In genomic region chr17:58515286-58515685, GRCh38 we compare ENCODE assay signal across 9 cellular contexts. TPM values are rescaled to one million over a fixed set of nuclear protein-coding genes. Genes with fewer than 3 reads are reported as not detected.
DNase-seq lines count a peak whose midpoint lies in the region; ATAC-seq, FAIRE-seq and TF ChIP-seq lines count a peak whose summit lies in the region.
"Had no signal": no experiment of that assay in that cellular context is flagged by ENCODE, and none has a peak within 500 bp of the region (broad histone marks: within the 10 kb centered on the region; RNA-seq: fewer than 3 reads in every experiment).

No MANE protein-coding gene starts in this region.

- H3K9ac ChIP-seq in DND-41 (ENCODE audit: low read depth, low read length), result peak overlapping the region; percentile 87; the same call in 1 of the 2 replicates
- H3K9ac ChIP-seq in SU-DHL-6 (ENCODE audit: low read length), result peak overlapping the region; percentile 81

- TF ChIP-seq CTCF in DND-41 (IDR thresholded peaks at IDR 0.05; ENCODE audit: borderline replicate concordance, extremely low read depth, low read length, poor library complexity, severe bottlenecking), result no peak
- no peak for TF ChIP-seq CTCF in SU-DHL-6 (IDR thresholded peaks at IDR 0.05; ENCODE audit: insufficient read depth, low read length, poor library complexity, severe bottlenecking)
- TF ChIP-seq CTCF in esophagus squamous epithelium (IDR thresholded peaks at IDR 0.05), result no peak
- no peak for TF ChIP-seq CTCF in prostate gland (IDR thresholded peaks at IDR 0.05)

- H3K4me2 ChIP-seq in DND-41 (ENCODE audit: insufficient read depth, low read length) (peak overlapping the region; percentile 95), SU-DHL-6 (ENCODE audit: low read depth, low read length, poor library complexity, severe bottlenecking) (peak overlapping the region; percentile 73)

- H3K4me3 ChIP-seq in DND-41 (ENCODE audit: low read depth in 1 of 2, low read length in 2 of 2), result no peak overlapping the region; a peak in 1 of 4 replicates
- no peak overlapping the region for H3K4me3 ChIP-seq in SU-DHL-6 (ENCODE audit: insufficient read depth, low read length, poor library complexity, severe bottlenecking)
- H3K4me3 ChIP-seq in esophagus squamous epithelium, result peak overlapping the region in 1 of 4 donors; percentile 91
- H3K4me3 ChIP-seq in prostate gland, result no peak overlapping the region

- peaks cover 49% of the 10 kb centered on the region for H3K79me2 ChIP-seq in DND-41 (ENCODE audit: insufficient read depth, low read length)
- peaks cover 12% of the 10 kb centered on the region; the same call in 1 of the 2 replicates for H3K79me2 ChIP-seq in SU-DHL-6 (ENCODE audit: insufficient read depth, low read length)

- H3K9me2 ChIP-seq in SU-DHL-6 (replicated peaks; ENCODE audit: insufficient read depth, low read length), result no peaks in the 10 kb centered on the region

- H3K27me3 ChIP-seq in DND-41 (ENCODE audit: insufficient read depth, low read length, poor library complexity) (no peaks in the 10 kb centered on the region), SU-DHL-6 (ENCODE audit: low read length) (no peaks in the 10 kb centered on the region), esophagus squamous epithelium (no peaks in the 10 kb centered on the region), prostate gland (replicated peaks; ENCODE audit: insufficient read depth) (no peaks in the 10 kb centered on the region)

- ATAC-seq in DND-41 (ENCODE audit: insufficient read depth, low read depth), result no peak
- ATAC-seq in GM19467 (IDR thresholded peaks at IDR 0.05; ENCODE audit: unreplicated experiment), result no peak

- no peak overlapping the region for H2AFZ ChIP-seq in DND-41 (ENCODE audit: low read depth, low read length)
- no peak overlapping the region for H2AFZ ChIP-seq in SU-DHL-6 (ENCODE audit: low read depth, low read length, severe bottlenecking)

- peaks cover 28% of the 10 kb centered on the region for H4K20me1 ChIP-seq in DND-41 (ENCODE audit: insufficient read depth, low read length)
- H4K20me1 ChIP-seq in SU-DHL-6 (ENCODE audit: low read depth, low read length), result no peaks in the 10 kb centered on the region

- no peak overlapping the region; the same call in 1 of the 2 replicates for H3K27ac ChIP-seq in DND-41 (ENCODE audit: low read length)
- peak overlapping the region; percentile 19; the same call in 1 of the 2 replicates for H3K27ac ChIP-seq in SU-DHL-6 (ENCODE audit: low read depth, low read length)
- H3K27ac ChIP-seq in esophagus squamous epithelium, result peak overlapping the region in 3 of 4 donors; percentile 83 to 90 (median 88)
- peak overlapping the region; percentile 72 to 86 for H3K27ac ChIP-seq in prostate gland

- intact Hi-C loops in esophagus squamous epithelium (cut with DNase I), result loop anchor here (10.0 kb wide), 1 partner anchor 160 kb away; the partner anchor contains the start of gene SUPT4H1
- intact Hi-C loops in prostate gland (cut with DNase I), result loop anchor here (2.0 to 10.0 kb wide), 8 partner anchors 120 to 1190 kb away; partner anchors contain the start of genes DYNLL2, PRR11, PTRH2 and RAD51C

- no peak for FAIRE-seq in frontal cortex (lab: Jason Lieb, UNC)

- H3K36me3 ChIP-seq in DND-41 (ENCODE audit: insufficient read depth, low read length) (peaks cover 31% of the 10 kb centered on the region), SU-DHL-6 (ENCODE audit: low read length) (no peaks in the 10 kb centered on the region; the same call in 1 of the 2 replicates), esophagus squamous epithelium (peaks cover 2 to 34% (median 4%) of the 10 kb centered on the region in 3 donors), prostate gland (no peaks in the 10 kb centered on the region)

- H3K9me3 ChIP-seq in DND-41 (ENCODE audit: insufficient read depth, low read length, severe bottlenecking) (no peaks in the 10 kb centered on the region), SU-DHL-6 (ENCODE audit: insufficient read depth, low read length) (no peaks in the 10 kb centered on the region), esophagus squamous epithelium (no peaks in the 10 kb centered on the region), prostate gland (no peaks in the 10 kb centered on the region)

- DNase-seq in DND-41, result no peak
- DNase-seq in esophagus squamous epithelium (lab: John Stamatoyannopoulos, UW), result no peak
- DNase-seq in prostate gland (ENCODE audit: low spot score), result no peak
- no peak for DNase-seq in frontal cortex (ENCODE audit: low spot score in 2 of 2)
- no peak for DNase-seq in retina
- no peak for DNase-seq in HUDEP-2 (lab: John Stamatoyannopoulos, UW; ENCODE audit: unreplicated experiment in 76 of 76)
- DNase-seq: stimulated activated CD4-positive, alpha-beta T cell treated with anti-CD3 and anti-CD28 coated beads, Interleukin-4, amount 100 ng/mL, for 4 hours had no signal

- H3F3A ChIP-seq in SU-DHL-6 (ENCODE audit: insufficient read depth), result peaks cover 26% of the 10 kb centered on the region

- H3K4me1 ChIP-seq in DND-41 (ENCODE audit: insufficient read depth, low read length) (peaks cover 63% of the 10 kb centered on the region), esophagus squamous epithelium (peaks cover 27 to 68% (median 36%) of the 10 kb centered on the region in 3 donors), prostate gland (replicated peaks) (peaks cover 14% of the 10 kb centered on the region)

- TF ChIP-seq POLR2A in esophagus squamous epithelium (IDR thresholded peaks at IDR 0.05) (no peak), prostate gland (IDR thresholded peaks at IDR 0.05) (no peak)

- WGBS in esophagus squamous epithelium, 2 donors, result 62 to 68% methylated on average over 2 of the region's 2 CpGs
- 61% methylated on average over 2 of the region's 2 CpGs for WGBS in prostate gland

RNA-seq across cellular contexts. Expression of gene MTMR4, which starts 0.8 kb away (rescaled TPM):
- total RNA-seq in esophagus squamous epithelium (10 to 100 TPM; 21.7 to 34.5 (median 28.0) TPM), prostate gland (100 to 1,000 TPM in 1 of 2 donors, 10 to 100 TPM in 1; 50.7 to 179 TPM), frontal cortex (126 TPM)

RNA-seq across cellular contexts. Expression of gene HSF5, which starts 27.1 kb away (rescaled TPM):
- total RNA-seq in esophagus squamous epithelium (under 1 TPM in 1 of 4 donors, not detected in 3; under 0.01 TPM), prostate gland (10 to 100 TPM in 1 of 2 donors, not detected in 1; 11.5 TPM), frontal cortex (under 0.01 TPM)
